In genomic region chr20:53468583-53468982, GRCh38 we compare ENCODE assay signal across 24 cellular contexts.
"Had no signal": no experiment of that assay in that cellular context is flagged by ENCODE, and none has a peak within 500 bp of the region (broad histone marks: within the 10 kb centered on the region; RNA-seq: fewer than 3 reads in every experiment).

No MANE protein-coding gene starts in this region.

- H3K4me3 Mint-ChIP-seq: activated naive CD8-positive, alpha-beta T cell; activated T-cell treated with anti-CD3 and anti-CD28 coated beads, Interleukin-2, amount 50 U/mL, for 24 hours; dendritic cell treated with granulocyte-macrophage colony-stimulating factor and Interleukin-4, amounts not matched to agents 40 ng/mL and 50 ng/mL, for 4 days; mesothelial cell of epicardium; natural killer cell; type B pancreatic cell had no signal

- ATAC-seq: heart right ventricle, lower lobe of right lung, natural killer cell had no signal

- H3K27ac Mint-ChIP-seq: activated naive CD8-positive, alpha-beta T cell; activated T-cell treated with anti-CD3 and anti-CD28 coated beads, Interleukin-2, amount 50 U/mL, for 24 hours; activated T-helper 2 cell treated with anti-CD3 and anti-CD28 coated beads, Interferon-gamma antibody, Interleukin-2, Interleukin-4, amounts not matched to agents 10 μg/mL and 5 μg/mL and 100 μg/mL, durations not matched to agents 14 hours and 24 hours and 36 hours; dendritic cell treated with granulocyte-macrophage colony-stimulating factor and Interleukin-4, amounts not matched to agents 40 ng/mL and 50 ng/mL, for 4 days; natural killer cell; type B pancreatic cell had no signal

- H3K9me3 Mint-ChIP-seq: dendritic cell treated with granulocyte-macrophage colony-stimulating factor and Interleukin-4, amounts not matched to agents 40 ng/mL and 50 ng/mL, for 4 days; natural killer cell; type B pancreatic cell had no signal

- DNase-seq: activated CD4-positive, alpha-beta T cell treated with anti-CD3 and anti-CD28 coated beads for 1 hour; activated CD8-positive, alpha-beta memory T cell treated with anti-CD3 and anti-CD28 coated beads for 24 hours; activated CD8-positive, alpha-beta memory T cell treated with anti-CD3 and anti-CD28 coated beads, Interleukin-2, amount 50 U/mL, for 4 hours; activated naive CD4-positive, alpha-beta T cell; activated T-cell treated with anti-CD3 and anti-CD28 coated beads, Interleukin-2, amount 50 U/mL, for 24 hours; adrenal gland; brain microvascular endothelial cell; caudate nucleus; effector CD4-positive, alpha-beta T cell; erythroblast; foreskin fibroblast; heart right ventricle; kidney; lower lobe of right lung; natural killer cell; retina; stimulated activated CD4-positive, alpha-beta T cell treated with anti-CD3 and anti-CD28 coated beads, Interleukin-2, amount 100 ng/mL, for 48 hours; stimulated activated CD8-positive, alpha-beta memory T cell treated with anti-CD3 and anti-CD28 coated beads, Interleukin-4, amount 100 ng/mL, for 48 hours; stimulated activated naive CD4-positive, alpha-beta T cell treated with Interleukin-2 at 50 U/mL for 16 hours had no signal

- H3K4me1 Mint-ChIP-seq: natural killer cell had no signal

- H3K36me3 Mint-ChIP-seq: natural killer cell had no signal

- H3K27me3 Mint-ChIP-seq: type B pancreatic cell had no signal
